ENCODE assay signal across 1 cellular context in genomic region chr17:76968707-76969597, GRCh38.
TF ChIP-seq lines count a peak whose summit lies in the region.

No MANE protein-coding gene starts in this region.

TF ChIP-seq in HEK293, 187 proteins besides CTCF, POLR2A, EP300 and RAD21 (continued from another document):
- TF ChIP-seq IKZF3 (tag by site-specific recombination; IDR thresholded peaks at IDR 0.05) (peak; percentile 51), PRDM6 (tag by site-specific recombination; IDR thresholded peaks at IDR 0.05) (no peak), ZEB2 (tag by site-specific recombination; IDR thresholded peaks at IDR 0.05) (peak; percentile 58), SP7 (tag by site-specific recombination; IDR thresholded peaks at IDR 0.05) (peak; percentile 42), ZNF843 (tag by site-specific recombination; IDR thresholded peaks at IDR 0.05) (no peak), ZNF510 (tag by site-specific recombination; IDR thresholded peaks at IDR 0.05; ENCODE audit: insufficient replicate concordance) (no peak), MYNN (tag by site-specific recombination; IDR thresholded peaks at IDR 0.05; ENCODE audit: borderline replicate concordance) (no peak), ZBTB11 (tag by site-specific recombination; conservative IDR thresholded peaks at IDR 0.05; ENCODE audit: low read depth) (no peak), SALL2 (tag by site-specific recombination; IDR thresholded peaks at IDR 0.05; ENCODE audit: borderline replicate concordance) (no peak), ZNF37A (tag by site-specific recombination; IDR thresholded peaks at IDR 0.05) (no peak), ZNF169 (tag by site-specific recombination; IDR thresholded peaks at IDR 0.05) (no peak), YY2 (tag by site-specific recombination; IDR thresholded peaks at IDR 0.05) (no peak), ZNF274 (IDR thresholded peaks at IDR 0.05; ENCODE audit: low read length) (no peak), ZNF274 (tag by site-specific recombination; IDR thresholded peaks at IDR 0.05; ENCODE audit: borderline replicate concordance) (no peak), RBAK (tag by site-specific recombination; IDR thresholded peaks at IDR 0.05) (no peak), ZSCAN4 (tag by site-specific recombination; IDR thresholded peaks at IDR 0.05) (no peak), ZNF311 (tag by site-specific recombination; IDR thresholded peaks at IDR 0.05; ENCODE audit: borderline replicate concordance) (no peak), AEBP2 (tag by site-specific recombination; IDR thresholded peaks at IDR 0.05; ENCODE audit: borderline replicate concordance) (no peak), ZNF768 (tag by site-specific recombination; IDR thresholded peaks at IDR 0.05) (no peak), ZNF548 (tag by site-specific recombination; IDR thresholded peaks at IDR 0.05) (no peak), ZNF366 (tag by site-specific recombination; conservative IDR thresholded peaks at IDR 0.05) (no peak), ZNF558 (tag by site-specific recombination; IDR thresholded peaks at IDR 0.05) (no peak), ZNF148 (tag by site-specific recombination; IDR thresholded peaks at IDR 0.05; ENCODE audit: borderline replicate concordance) (no peak), PRDM1 (tag by site-specific recombination; IDR thresholded peaks at IDR 0.05) (no peak), ZNF645 (tag by site-specific recombination; IDR thresholded peaks at IDR 0.05) (no peak), ZNF302 (tag by site-specific recombination; IDR thresholded peaks at IDR 0.05; ENCODE audit: low read depth) (no peak), ZNF174 (tag by site-specific recombination; IDR thresholded peaks at IDR 0.05) (no peak), HOXC10 (CRISPR knock-in tag; IDR thresholded peaks at IDR 0.05) (no peak), ZNF423 (tag by site-specific recombination; IDR thresholded peaks at IDR 0.05) (peak; percentile 64; the same call in 1 of the 2 replicates), ZNF777 (tag by site-specific recombination; IDR thresholded peaks at IDR 0.05; ENCODE audit: borderline replicate concordance) (no peak), GLIS1 (tag by site-specific recombination; IDR thresholded peaks at IDR 0.05) (peak; percentile 87), KLF10 (tag by site-specific recombination; IDR thresholded peaks at IDR 0.05) (no peak), ZNF555 (tag by site-specific recombination; conservative IDR thresholded peaks at IDR 0.05) (no peak), ZBTB6 (tag by site-specific recombination; IDR thresholded peaks at IDR 0.05) (no peak), ZIC2 (tag by site-specific recombination; IDR thresholded peaks at IDR 0.05) (peak; percentile 84), ZNF501 (tag by site-specific recombination; IDR thresholded peaks at IDR 0.05) (no peak), SP3 (tag by site-specific recombination; IDR thresholded peaks at IDR 0.05) (peak; percentile 61), ZFP37 (tag by site-specific recombination; IDR thresholded peaks at IDR 0.05) (no peak), GLI2 (tag by site-specific recombination; IDR thresholded peaks at IDR 0.05; ENCODE audit: borderline replicate concordance, low read depth) (no peak)
